Comparison of ENCODE assay signal across 14 cellular contexts in genomic region chr3:14265246-14265962, GRCh38.
DNase-seq lines count a peak whose midpoint lies in the region; ATAC-seq and TF ChIP-seq lines count a peak whose summit lies in the region.
"Had no signal": no experiment of that assay in that cellular context is flagged by ENCODE, and none has a peak within 500 bp of the region (broad histone marks: within the 10 kb centered on the region; RNA-seq: fewer than 3 reads in every experiment).

No MANE protein-coding gene starts in this region.

- no peak overlapping the region for H3K4me3 ChIP-seq in vagina

- intact Hi-C loops in left ventricle myocardium superior (cut with micrococcal nuclease): no loop called here
- intact Hi-C loops in vagina (cut with DNase I): no loop called here

- TF ChIP-seq POLR2A in vagina (IDR thresholded peaks at IDR 0.05): no peak

- no peak overlapping the region for H3K27ac ChIP-seq in vagina

- ATAC-seq in left ventricle myocardium superior: no peak
- ATAC-seq: effector memory CD8-positive, alpha-beta T cell; naive thymus-derived CD4-positive, alpha-beta T cell; stimulated activated naive B cell treated with anti-CD40 and anti-IgM and Interleukin-4, amounts not matched to agents 10 μg/mL and 1 μg/mL and 100 μg/mL, for 72 hours had no signal

- peak; percentile 18 for DNase-seq in DMS79 treated with DMSO at 0.1 percent for 48 hours (lab: John Stamatoyannopoulos, UW)
- peak; percentile 77 for DNase-seq in M059J (ENCODE audit: low read depth)
- DNase-seq in amniotic stem cell (lab: John Stamatoyannopoulos, UW): peak; percentile 12
- no peak for DNase-seq in nephron progenitor cell
- DNase-seq in left ventricle myocardium superior: no peak
- DNase-seq in NCI-H2227 (lab: John Stamatoyannopoulos, UW; ENCODE audit: unreplicated experiment): no peak
- no peak for DNase-seq in vagina (ENCODE audit: extremely low spot score in 2 of 2)
- DNase-seq: activated CD4-positive, alpha-beta memory T cell treated with anti-CD3 and anti-CD28 coated beads for 36 hours; effector memory CD8-positive, alpha-beta T cell; H9; naive thymus-derived CD4-positive, alpha-beta T cell; NCI-H1105 treated with DMSO at 0.1 percent for 48 hours; stimulated activated naive B cell treated with anti-CD40 and anti-IgM and Interleukin-4, amounts not matched to agents 10 μg/mL and 1 μg/mL and 100 μg/mL, for 72 hours had no signal

- H3K9me3 ChIP-seq in vagina: no peaks in the 10 kb centered on the region

- H3K4me3 Mint-ChIP-seq in nephron progenitor cell: no peak overlapping the region
- H3K4me3 Mint-ChIP-seq: activated CD4-positive, alpha-beta memory T cell treated with anti-CD3 and anti-CD28 coated beads for 36 hours; activated naive CD4-positive, alpha-beta T cell treated with anti-CD3 and anti-CD28 coated beads, Interleukin-2, amount 50 U/mL, for 24 hours; effector memory CD8-positive, alpha-beta T cell; H9; naive thymus-derived CD4-positive, alpha-beta T cell; stimulated activated naive B cell treated with anti-CD40 and anti-IgM and Interleukin-4, amounts not matched to agents 10 μg/mL and 1 μg/mL and 100 μg/mL, for 72 hours had no signal

- H3K4me1 ChIP-seq in vagina: peaks cover 5% of the 10 kb centered on the region

- H3K27me3 ChIP-seq in vagina: no peaks in the 10 kb centered on the region

- TF ChIP-seq CTCF in nephron progenitor cell (IDR thresholded peaks at IDR 0.05): no peak
- no peak for TF ChIP-seq CTCF in vagina (IDR thresholded peaks at IDR 0.05)

- no peaks in the 10 kb centered on the region for H3K36me3 ChIP-seq in vagina

- H3K27ac Mint-ChIP-seq in nephron progenitor cell: peak overlapping the region; percentile 40
- H3K27ac Mint-ChIP-seq: activated CD4-positive, alpha-beta memory T cell treated with anti-CD3 and anti-CD28 coated beads for 36 hours; activated naive CD4-positive, alpha-beta T cell treated with anti-CD3 and anti-CD28 coated beads, Interleukin-2, amount 50 U/mL, for 24 hours; H9; naive thymus-derived CD4-positive, alpha-beta T cell; stimulated activated naive B cell treated with anti-CD40 and anti-IgM and Interleukin-4, amounts not matched to agents 10 μg/mL and 1 μg/mL and 100 μg/mL, for 72 hours had no signal

- peaks cover 16% of the 10 kb centered on the region for H3K27me3 Mint-ChIP-seq in nephron progenitor cell (ENCODE audit: low read depth, poor library complexity)
- H3K27me3 Mint-ChIP-seq: activated naive CD4-positive, alpha-beta T cell treated with anti-CD3 and anti-CD28 coated beads, Interleukin-2, amount 50 U/mL, for 24 hours had no signal

- H3K9me3 Mint-ChIP-seq in nephron progenitor cell: peaks cover 41% of the 10 kb centered on the region
- H3K9me3 Mint-ChIP-seq: activated CD4-positive, alpha-beta memory T cell treated with anti-CD3 and anti-CD28 coated beads for 36 hours; activated naive CD4-positive, alpha-beta T cell treated with anti-CD3 and anti-CD28 coated beads, Interleukin-2, amount 50 U/mL, for 24 hours; effector memory CD8-positive, alpha-beta T cell had no signal

- H3K4me1 Mint-ChIP-seq in nephron progenitor cell: peaks cover 45% of the 10 kb centered on the region
- H3K4me1 Mint-ChIP-seq: activated naive CD4-positive, alpha-beta T cell treated with anti-CD3 and anti-CD28 coated beads, Interleukin-2, amount 50 U/mL, for 24 hours; naive thymus-derived CD4-positive, alpha-beta T cell; stimulated activated naive B cell treated with anti-CD40 and anti-IgM and Interleukin-4, amounts not matched to agents 10 μg/mL and 1 μg/mL and 100 μg/mL, for 72 hours had no signal

- peaks cover 5% of the 10 kb centered on the region for H3K36me3 Mint-ChIP-seq in nephron progenitor cell (ENCODE audit: low read depth)
- H3K36me3 Mint-ChIP-seq: activated CD4-positive, alpha-beta memory T cell treated with anti-CD3 and anti-CD28 coated beads for 36 hours; activated naive CD4-positive, alpha-beta T cell treated with anti-CD3 and anti-CD28 coated beads, Interleukin-2, amount 50 U/mL, for 24 hours; naive thymus-derived CD4-positive, alpha-beta T cell; stimulated activated naive B cell treated with anti-CD40 and anti-IgM and Interleukin-4, amounts not matched to agents 10 μg/mL and 1 μg/mL and 100 μg/mL, for 72 hours had no signal

Comparison
In these comparisons a context has a peak if more than half of its experiments do, and no peak if none do; other contexts are left out.
1. DNase-seq: peak in DMS79 treated with DMSO at 0.1 percent for 48 hours (single experiment), M059J (single experiment) and amniotic stem cell (single experiment); none in nephron progenitor cell (single experiment), left ventricle myocardium superior (single experiment), NCI-H2227 (single experiment) and vagina (0 of 2).